Comparison of ENCODE assay signal across 24 cellular contexts in the genomic region with DNA sequence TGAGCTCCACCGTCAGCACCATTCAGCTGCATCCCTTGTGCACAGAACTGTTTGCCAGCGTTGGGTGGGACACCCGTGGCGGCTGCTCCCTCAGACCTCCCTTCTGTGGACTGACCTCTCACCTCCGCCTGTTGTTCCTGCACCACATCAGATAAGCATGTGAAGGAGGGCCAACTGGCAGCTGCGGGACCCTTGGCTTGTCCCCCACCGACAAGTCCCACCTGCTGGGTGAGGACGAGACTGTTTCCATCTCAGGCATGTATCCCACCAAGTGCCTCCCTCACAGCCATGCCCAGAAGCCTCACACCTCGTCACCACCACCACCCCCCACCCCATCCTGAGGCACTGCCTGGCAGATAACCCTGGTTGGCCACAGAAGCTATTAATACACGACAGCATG. TPM values are rescaled to one million over a fixed set of nuclear protein-coding genes. Genes with fewer than 3 reads are reported as not detected.
"Had no signal": no experiment of that assay in that cellular context is flagged by ENCODE, and none has a peak within 500 bp of the region (broad histone marks: within the 10 kb centered on the region; RNA-seq: fewer than 3 reads in every experiment).

No MANE protein-coding gene starts in this region.

- H3K4me1 ChIP-seq: left lung, parathyroid adenoma had no signal

- H3K4me1 Mint-ChIP-seq: activated T-helper 17 cell treated with anti-CD3 and anti-CD28 coated beads, Interleukin-2, amount 50 U/mL, for 72 hours had no signal

- H3K27ac Mint-ChIP-seq: activated CD4-positive, alpha-beta T cell treated with anti-CD3 and anti-CD28 coated beads, Interleukin-2, amount 10 ng/mL, durations not matched to agents 24 days and 14 days; activated CD8-positive, alpha-beta T cell treated with anti-CD3 and anti-CD28 coated beads for 36 hours; activated naive CD8-positive, alpha-beta T cell treated with anti-CD3 and anti-CD28 coated beads for 36 hours; memory B cell; T-cell had no signal

- H3K27ac ChIP-seq: heart left ventricle, left lung, parathyroid adenoma, stomach had no signal

- H3K9me3 Mint-ChIP-seq: activated CD4-positive, alpha-beta T cell treated with anti-CD3 and anti-CD28 coated beads, Interleukin-2, amount 10 ng/mL, durations not matched to agents 24 days and 14 days; activated CD8-positive, alpha-beta T cell treated with anti-CD3 and anti-CD28 coated beads for 36 hours; activated naive CD8-positive, alpha-beta T cell treated with anti-CD3 and anti-CD28 coated beads for 36 hours; activated T-helper 17 cell treated with anti-CD3 and anti-CD28 coated beads, Interleukin-2, amount 50 U/mL, for 72 hours; memory B cell; naive thymus-derived CD4-positive, alpha-beta T cell; T-cell had no signal

- H3K4me3 Mint-ChIP-seq: activated CD4-positive, alpha-beta T cell treated with anti-CD3 and anti-CD28 coated beads, Interleukin-2, amount 10 ng/mL, durations not matched to agents 24 days and 14 days; activated CD8-positive, alpha-beta T cell treated with anti-CD3 and anti-CD28 coated beads for 36 hours; activated naive CD8-positive, alpha-beta T cell treated with anti-CD3 and anti-CD28 coated beads for 36 hours; activated T-helper 17 cell treated with anti-CD3 and anti-CD28 coated beads, Interleukin-2, amount 50 U/mL, for 72 hours; memory B cell; naive thymus-derived CD4-positive, alpha-beta T cell; T-cell had no signal

- H3K27me3 ChIP-seq: heart left ventricle, left lung, stomach had no signal

- H3K9me3 ChIP-seq: heart left ventricle, left lung, mucosa of descending colon, stomach had no signal

- H3K27me3 Mint-ChIP-seq: activated CD4-positive, alpha-beta T cell treated with anti-CD3 and anti-CD28 coated beads, Interleukin-2, amount 10 ng/mL, durations not matched to agents 24 days and 14 days; activated CD8-positive, alpha-beta T cell treated with anti-CD3 and anti-CD28 coated beads for 36 hours; activated naive CD8-positive, alpha-beta T cell treated with anti-CD3 and anti-CD28 coated beads for 36 hours; activated T-helper 17 cell treated with anti-CD3 and anti-CD28 coated beads, Interleukin-2, amount 50 U/mL, for 72 hours; memory B cell; naive thymus-derived CD4-positive, alpha-beta T cell; T-cell had no signal

- H3K4me3 ChIP-seq: heart left ventricle, left lung, mucosa of descending colon, stomach had no signal

- ATAC-seq: activated CD8-positive, alpha-beta T cell treated with anti-CD3 and anti-CD28 coated beads for 36 hours; activated T-helper 17 cell treated with anti-CD3 and anti-CD28 coated beads, Interleukin-2, amount 50 U/mL, for 72 hours; left lung; mucosa of descending colon; naive thymus-derived CD4-positive, alpha-beta T cell; SK-N-SH treated with all-trans-retinoic acid at 6 μM for 48 hours; T-cell had no signal

- DNase-seq: activated CD4-positive, alpha-beta T cell treated with anti-CD3 and anti-CD28 coated beads, Interleukin-2, amount 10 ng/mL, durations not matched to agents 24 days and 14 days; activated CD4-positive, CD25-positive, alpha-beta regulatory T cell; activated CD8-positive, alpha-beta T cell treated with anti-CD3 and anti-CD28 coated beads for 36 hours; activated naive CD4-positive, alpha-beta T cell; activated naive CD8-positive, alpha-beta T cell treated with anti-CD3 and anti-CD28 coated beads for 36 hours; activated T-cell treated with anti-CD3 and anti-CD28 coated beads, Interleukin-2, amount 50 U/mL, for 1 hour; amniotic stem cell; central memory CD4-positive, alpha-beta T cell; cortex of kidney; heart left ventricle; kidney; left lung; mucosa of descending colon; naive thymus-derived CD4-positive, alpha-beta T cell; small intestine; stimulated activated CD4-positive, alpha-beta T cell treated with anti-CD3 and anti-CD28 coated beads, Interleukin-4, amount 100 ng/mL, for 1 hour; stomach; T-cell; T-helper 9 cell; trophoblast cell had no signal

RNA-seq across cellular contexts. Expression of a gene that starts 18.6 kb away (rescaled TPM):
- polyA plus RNA-seq: naive thymus-derived CD4-positive, alpha-beta T cell had no signal
